ENCODE assay signal across 29 cellular contexts in the genomic region with DNA sequence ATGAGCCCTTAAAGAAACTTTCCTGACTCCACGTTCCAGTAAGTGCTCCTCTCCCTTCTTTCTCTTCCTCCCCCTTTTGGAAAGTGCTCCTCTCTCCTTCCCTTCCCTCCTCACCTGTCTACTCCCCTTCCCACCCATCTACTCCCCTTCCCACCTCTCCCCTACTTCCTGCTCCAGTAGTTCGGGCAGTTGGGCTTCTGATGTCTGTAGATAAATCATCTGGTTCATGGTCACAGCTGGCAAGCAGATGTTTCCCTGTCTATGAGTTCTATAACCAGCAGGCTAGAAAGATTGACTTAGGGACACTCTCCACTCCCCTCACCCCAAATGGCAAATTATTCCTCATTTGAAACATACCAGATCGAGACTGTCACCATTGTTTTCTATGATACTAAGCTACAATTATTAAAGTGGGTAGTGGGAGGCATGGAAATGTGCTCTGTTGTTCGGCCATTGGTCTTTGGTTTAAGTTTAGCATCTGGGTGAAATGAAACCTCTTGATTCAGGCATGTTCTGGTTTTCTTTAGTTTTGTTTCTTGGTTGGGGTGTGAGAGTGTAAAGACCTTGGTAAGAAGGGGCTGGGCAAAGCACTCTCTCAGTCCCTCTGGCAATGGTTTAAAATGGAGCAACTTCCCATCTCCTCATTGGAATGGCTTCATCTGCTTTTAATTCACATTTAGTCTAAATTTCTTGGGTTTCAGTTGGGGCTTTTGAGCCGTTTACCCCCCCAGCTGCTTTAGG.
"Had no signal": no experiment of that assay in that cellular context is flagged by ENCODE, and none has a peak within 500 bp of the region (broad histone marks: within the 10 kb centered on the region; RNA-seq: fewer than 3 reads in every experiment).

No MANE protein-coding gene starts in this region.

- H3K27me3 ChIP-seq: foreskin keratinocyte, gastroesophageal sphincter, heart left ventricle, hepatocyte, left lung, neural progenitor cell, testis, tibial artery had no signal

- FAIRE-seq: kidney had no signal

- H3K4me2 ChIP-seq: hepatocyte, neural progenitor cell, smooth muscle cell had no signal

- H3K4me1 ChIP-seq: foreskin keratinocyte, gastroesophageal sphincter, left lung, neural progenitor cell, testis had no signal

- H3K4me3 Mint-ChIP-seq: dendritic cell treated with granulocyte-macrophage colony-stimulating factor and Interleukin-4, amounts not matched to agents 40 ng/mL and 50 ng/mL, for 4 days; endodermal cell; mesothelial cell of epicardium; naive B cell; natural killer cell treated with Interleukin-12 subunit alpha and Interleukin-12 subunit beta and Interleukin-15 and Interleukin-18, amount 100 ng/mL, for 72 hours; neural progenitor cell; stimulated activated effector memory CD8-positive, alpha-beta T cell treated with anti-CD3 and anti-CD28 coated beads, Interleukin-12 subunit alpha, Interleukin-12 subunit beta, amount 100 ng/mL, for 72 hours; type B pancreatic cell had no signal

- H3K4me1 Mint-ChIP-seq: naive B cell; stimulated activated effector memory CD8-positive, alpha-beta T cell treated with anti-CD3 and anti-CD28 coated beads, Interleukin-12 subunit alpha, Interleukin-12 subunit beta, amount 100 ng/mL, for 72 hours had no signal

- H3K9me3 Mint-ChIP-seq: dendritic cell treated with granulocyte-macrophage colony-stimulating factor and Interleukin-4, amounts not matched to agents 40 ng/mL and 50 ng/mL, for 4 days had no signal

- H3K36me3 Mint-ChIP-seq: naive B cell; natural killer cell treated with Interleukin-12 subunit alpha and Interleukin-12 subunit beta and Interleukin-15 and Interleukin-18, amount 100 ng/mL, for 72 hours; stimulated activated effector memory CD8-positive, alpha-beta T cell treated with anti-CD3 and anti-CD28 coated beads, Interleukin-12 subunit alpha, Interleukin-12 subunit beta, amount 100 ng/mL, for 72 hours; type B pancreatic cell had no signal

- H3K9ac ChIP-seq: neural progenitor cell, parathyroid adenoma had no signal

- H2AFZ ChIP-seq: hepatocyte, neural progenitor cell, parathyroid adenoma had no signal

- H3K79me2 ChIP-seq: hepatocyte, parathyroid adenoma had no signal

- H3K36me3 ChIP-seq: gastroesophageal sphincter, heart left ventricle, left lung, neural progenitor cell, tibial artery had no signal

- H3K27me3 Mint-ChIP-seq: dendritic cell treated with granulocyte-macrophage colony-stimulating factor and Interleukin-4, amounts not matched to agents 40 ng/mL and 50 ng/mL, for 4 days; type B pancreatic cell had no signal

- H3K4me3 ChIP-seq: gastroesophageal sphincter, heart left ventricle, hepatocyte, left lung, mucosa of descending colon, neural progenitor cell, smooth muscle cell, testis, tibial artery had no signal

- ATAC-seq: esophagus mucosa; foreskin keratinocyte; gastroesophageal sphincter; heart left ventricle; left lung; mucosa of descending colon; natural killer cell treated with Interleukin-12 subunit alpha and Interleukin-12 subunit beta and Interleukin-15 and Interleukin-18, amount 100 ng/mL, for 72 hours; stimulated activated effector memory CD8-positive, alpha-beta T cell treated with anti-CD3 and anti-CD28 coated beads, Interleukin-12 subunit alpha, Interleukin-12 subunit beta, amount 100 ng/mL, for 72 hours; stimulated activated naive CD8-positive, alpha-beta T cell treated with anti-CD3 and anti-CD28 coated beads, Interleukin-15, Interleukin-2, amounts not matched to agents 100 U/mL and 50 U/mL, for 24 hours had no signal

- H3K9me3 ChIP-seq: gastroesophageal sphincter, mucosa of descending colon, testis, tibial artery had no signal

- H3K27ac Mint-ChIP-seq: dendritic cell treated with granulocyte-macrophage colony-stimulating factor and Interleukin-4, amounts not matched to agents 40 ng/mL and 50 ng/mL, for 4 days; endodermal cell; mesothelial cell of epicardium; naive B cell; natural killer cell treated with Interleukin-12 subunit alpha and Interleukin-12 subunit beta and Interleukin-15 and Interleukin-18, amount 100 ng/mL, for 72 hours; neural progenitor cell; progenitor cell of endocrine pancreas; stimulated activated effector memory CD8-positive, alpha-beta T cell treated with anti-CD3 and anti-CD28 coated beads, Interleukin-12 subunit alpha, Interleukin-12 subunit beta, amount 100 ng/mL, for 72 hours; type B pancreatic cell had no signal

- DNase-seq: effector CD8-positive, alpha-beta T cell; endodermal cell; foreskin keratinocyte; heart left ventricle; kidney; left lung; mesenchymal stem cell; mucosa of descending colon; naive B cell; stimulated activated CD4-positive, alpha-beta T cell treated with anti-CD3 and anti-CD28 coated beads, Interleukin-12 subunit alpha, Interleukin-12 subunit beta, amount 100 ng/mL, for 4 hours; stimulated activated CD4-positive, alpha-beta T cell treated with anti-CD3 and anti-CD28 coated beads, Interleukin-1b, Interleukin-23, amount 100 ng/mL, for 48 hours; stimulated activated CD4-positive, alpha-beta T cell treated with anti-CD3 and anti-CD28 coated beads, Interleukin-4, amount 100 ng/mL, for 1 hour; stimulated activated naive CD8-positive, alpha-beta T cell treated with anti-CD3 and anti-CD28 coated beads, Interleukin-15, Interleukin-2, amounts not matched to agents 100 U/mL and 50 U/mL, for 24 hours; substantia nigra; testis; tibial artery had no signal

- H3K27ac ChIP-seq: epithelial cell of prostate, foreskin keratinocyte, gastroesophageal sphincter, heart left ventricle, hepatocyte, left lung, neural progenitor cell, parathyroid adenoma, testis, tibial artery had no signal
